11 cellular contexts compared by ENCODE assay signal in the genomic region with DNA sequence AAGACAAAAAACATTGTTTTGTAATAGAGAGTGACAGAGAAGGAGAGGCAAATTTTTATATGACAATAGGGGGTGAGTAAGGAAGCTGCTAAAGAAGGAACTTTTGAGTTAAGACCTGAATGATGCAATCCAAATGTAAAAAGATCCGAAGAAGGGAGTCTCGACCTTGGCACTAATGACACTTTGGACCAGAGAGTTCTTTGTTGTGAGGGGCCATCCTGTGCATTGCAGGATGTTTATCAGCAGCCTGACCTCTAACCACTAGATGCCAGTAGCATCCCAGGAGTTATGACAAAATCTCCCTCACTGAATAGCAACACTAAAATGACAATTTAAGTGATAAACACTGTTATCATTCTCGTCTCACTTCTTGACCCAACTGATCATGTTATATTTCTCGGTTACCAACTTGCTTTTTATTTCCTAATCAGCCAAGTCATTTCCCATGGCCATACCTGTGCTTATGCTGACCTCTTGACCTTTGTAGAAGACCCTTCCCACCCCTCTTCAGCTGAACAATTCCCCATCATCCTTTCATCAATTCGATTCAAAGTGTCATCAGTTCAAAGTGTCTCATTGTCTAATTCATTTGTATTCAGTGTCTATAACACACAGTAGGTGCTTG. TPM values are rescaled to one million over a fixed set of nuclear protein-coding genes. Genes with fewer than 3 reads are reported as not detected.
DNase-seq lines count a peak whose midpoint lies in the region; ATAC-seq and TF ChIP-seq lines count a peak whose summit lies in the region.
"Had no signal": no experiment of that assay in that cellular context is flagged by ENCODE, and none has a peak within 500 bp of the region (broad histone marks: within the 10 kb centered on the region; RNA-seq: fewer than 3 reads in every experiment).

No MANE protein-coding gene starts in this region.

- H3K27me3 ChIP-seq in A673 (replicated peaks; ENCODE audit: insufficient read depth, low read depth, low read length, poor library complexity) = no peaks in the 10 kb centered on the region
- H3K27me3 ChIP-seq: sigmoid colon had no signal

- H3K4me3 ChIP-seq in A673 (ENCODE audit: low read depth, low read length, poor library complexity, severe bottlenecking) = no peak overlapping the region
- H3K4me3 ChIP-seq: sigmoid colon had no signal

- intact Hi-C loops in A673 (cut with micrococcal nuclease; ENCODE audit: unreplicated experiment) = no loop called here

- no peaks in the 10 kb centered on the region for H3K36me3 ChIP-seq in A673 (ENCODE audit: insufficient read depth, low read length, poor library complexity, severe bottlenecking)
- H3K36me3 ChIP-seq: sigmoid colon had no signal

- no TSS peak for BruUV-seq in A673 (replicated peaks; lab: Mats Ljungman, UMichigan)

- CTCF ChIA-PET in A673 (lab: Charles Lee) = no interaction called here

- no peaks in the 10 kb centered on the region for H3K9me3 ChIP-seq in A673 (ENCODE audit: low read depth, low read length, poor library complexity, severe bottlenecking)
- H3K9me3 ChIP-seq: sigmoid colon had no signal

- H3K27ac ChIP-seq in A673 (ENCODE audit: low read depth, low read length, poor library complexity, severe bottlenecking) = no peak overlapping the region
- H3K27ac ChIP-seq: sigmoid colon had no signal

- DNase-seq in A673 (ENCODE audit: low spot score) (peak; percentile 2), fibroblast of the conjunctiva (ENCODE audit: low read depth) (peak; percentile 40), COLO829 (ENCODE audit: low spot score) (no peak), anterior cingulate cortex (lab: John Stamatoyannopoulos, UW) (no peak), activated T-cell treated with anti-CD3 and anti-CD28 coated beads for 4 hours (no peak)
- DNase-seq: sigmoid colon; stimulated activated CD8-positive, alpha-beta memory T cell treated with anti-CD3 and anti-CD28 coated beads, Interleukin-4, amount 100 ng/mL, for 48 hours had no signal

- ATAC-seq in SK-N-SH treated with all-trans-retinoic acid at 6 μM for 48 hours (peak; percentile 75), HG02763 (IDR thresholded peaks at IDR 0.05; ENCODE audit: unreplicated experiment) (no peak)
- ATAC-seq: activated T-helper 17 cell treated with anti-CD3 and anti-CD28 coated beads, Interleukin-2, amount 50 U/mL, for 72 hours had no signal

- TF ChIP-seq CTCF in A673 (conservative IDR thresholded peaks at IDR 0.05; ENCODE audit: low read depth, low read length) (no peak), GM12873 (IDR thresholded peaks at IDR 0.05; ENCODE audit: insufficient read depth, low read depth, low read length, missing control alignments) (peak; percentile 32)

- H3K4me1 ChIP-seq in A673 (ENCODE audit: insufficient read depth, low read length, poor library complexity, severe bottlenecking) = peaks cover 7% of the 10 kb centered on the region

- POLR2A ChIA-PET in A673 (lab: Charles Lee; ENCODE audit: low non-redundant PET) = no interaction called here

TF ChIP-seq in SK-N-SH treated with all-trans-retinoic acid at 6 μM for 48 hours, 23 proteins besides CTCF, POLR2A, EP300 and RAD21:
- TF ChIP-seq OSR1 (CRISPR knock-in tag; IDR thresholded peaks at IDR 0.05) = no peak
- TF ChIP-seq RARB (CRISPR knock-in tag; IDR thresholded peaks at IDR 0.05) = no peak
- no peak for TF ChIP-seq ZNF70 (CRISPR knock-in tag; IDR thresholded peaks at IDR 0.05)
- TF ChIP-seq PPARA (CRISPR knock-in tag; IDR thresholded peaks at IDR 0.05; ENCODE audit: borderline replicate concordance) = no peak
- TF ChIP-seq GLIS3 (CRISPR knock-in tag; IDR thresholded peaks at IDR 0.05) = no peak
- TF ChIP-seq ZNF8 (CRISPR knock-in tag; IDR thresholded peaks at IDR 0.05) = no peak
- no peak for TF ChIP-seq TOX (CRISPR knock-in tag; IDR thresholded peaks at IDR 0.05; ENCODE audit: borderline replicate concordance)
- no peak for TF ChIP-seq SNAI2 (CRISPR knock-in tag; IDR thresholded peaks at IDR 0.05)

RNA-seq across cellular contexts. Expression of gene DGKI, which starts 30.0 kb away (rescaled TPM):
- 0.39 TPM in 1 of 2 replicates, not detected in the other for total RNA-seq in A673 (2021)

Comparison
In these comparisons a context has a peak if more than half of its experiments do, and no peak if none do; other contexts are left out.
1. DNase-seq: peak in A673 (single experiment) and fibroblast of the conjunctiva (single experiment); none in COLO829 (single experiment), anterior cingulate cortex (0 of 58) and activated T-cell treated with anti-CD3 and anti-CD28 coated beads for 4 hours (single experiment).